Comparison of ENCODE assay signal across 2 cellular contexts in genomic region chr16:51084074-51084928, GRCh38.
TF ChIP-seq lines count a peak whose summit lies in the region.

No MANE protein-coding gene starts in this region.

TF ChIP-seq in liver, 16 proteins besides CTCF, POLR2A, EP300 and RAD21 (continued from another document):
- no peak for TF ChIP-seq ATF3 (IDR thresholded peaks at IDR 0.05)
- no peak for TF ChIP-seq YY1 (IDR thresholded peaks at IDR 0.05)
- TF ChIP-seq HNF4A (conservative IDR thresholded peaks at IDR 0.05) = no peak
- no peak for TF ChIP-seq EGR1 (IDR thresholded peaks at IDR 0.05; ENCODE audit: low read depth in 2 of 2)

TF ChIP-seq in HepG2, 621 proteins besides CTCF, POLR2A, EP300 and RAD21 (continued from another document):
- TF ChIP-seq ELF1 (CRISPR knock-in tag; IDR thresholded peaks at IDR 0.05) (no peak), PBX2 (CRISPR knock-in tag; IDR thresholded peaks at IDR 0.05) (no peak)
TF ChIP-seq in HepG2: peak in this region for 0.
